Comparison of ENCODE assay signal across 7 cellular contexts in the genomic region with DNA sequence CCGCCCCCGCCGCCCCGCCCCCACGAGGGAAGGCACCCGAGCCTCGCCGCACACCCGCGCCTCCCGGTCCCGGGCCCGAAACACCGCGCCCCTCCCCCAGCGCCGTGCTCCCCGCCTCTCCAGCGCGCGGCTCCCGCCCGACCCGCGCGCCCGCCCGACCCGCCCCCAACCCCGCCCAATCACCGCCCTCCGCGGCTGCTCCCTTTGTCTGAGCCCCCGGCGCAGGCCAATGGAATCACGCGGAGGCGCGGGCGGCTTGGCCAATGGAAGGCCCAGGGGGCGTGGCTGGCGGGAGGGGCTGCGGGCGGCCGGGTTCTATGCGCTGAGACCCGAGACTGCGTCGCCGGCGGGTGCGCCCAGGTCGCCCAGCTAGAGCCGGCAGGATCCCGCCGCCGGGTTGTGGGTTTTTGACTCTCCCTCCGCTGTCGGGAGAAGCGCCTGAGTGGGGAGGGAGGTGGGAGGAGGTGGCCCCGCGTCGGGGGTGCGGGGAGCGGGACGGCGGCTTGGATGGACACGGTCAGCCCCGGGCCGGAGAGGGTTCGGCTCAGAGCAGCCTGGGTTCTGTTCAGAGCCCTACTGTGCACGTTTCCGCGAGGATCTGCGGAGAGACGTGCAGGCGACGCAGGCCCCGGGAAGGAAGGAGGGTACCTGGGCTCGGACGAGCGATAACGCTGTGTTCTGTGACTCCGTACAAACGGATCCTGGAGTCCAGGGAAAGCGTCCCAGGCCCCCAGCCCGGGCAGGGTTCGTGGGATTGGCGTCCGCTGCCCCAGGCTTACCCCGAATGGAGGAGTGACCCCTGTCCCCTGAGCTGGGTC. TPM values are rescaled to one million over a fixed set of nuclear protein-coding genes. Genes with fewer than 3 reads are reported as not detected.
A peak's percentile ranks its signal among the peaks of the same experiment; 100 is the strongest.
DNase-seq lines count a peak whose midpoint lies in the region; ATAC-seq and TF ChIP-seq lines count a peak whose summit lies in the region.

No MANE protein-coding gene starts in this region.

- peak; percentile 99 for DNase-seq in NCI-H2171 (lab: John Stamatoyannopoulos, UW)
- DNase-seq in T47D (ENCODE audit: low read depth in 1 of 2, low spot score in 1 of 2): peak; percentile 99 to 100

- in situ Hi-C loops in T47D (cut with HindIII; ENCODE audit: low pct_unique_long_range_greater_than_20kb, low sequenced_read_pairs): no loop called here

- H3K27ac ChIP-seq in VCaP (peak overlapping the region; percentile 100), iPS-20b (ENCODE audit: low read length) (no peak overlapping the region), skeletal muscle tissue (ENCODE audit: low read depth, low read length) (peak overlapping the region; percentile 84)

- TF ChIP-seq CTCF in VCaP (conservative IDR thresholded peaks at IDR 0.05): no peak

- H3K9ac ChIP-seq in iPS-20b (ENCODE audit: low read depth, low read length) (peak overlapping the region; percentile 70; the same call in 1 of the 2 replicates), skeletal muscle tissue (ENCODE audit: low read depth in 1 of 3, low read length in 3 of 3) (peak overlapping the region; percentile 81 to 92 (median 81))

- H3K36me3 ChIP-seq in iPS-20b (ENCODE audit: insufficient read depth, low read depth, low read length) (no peaks in the 10 kb centered on the region), skeletal muscle tissue (ENCODE audit: control insufficient read depth in 3 of 3, insufficient read depth in 3 of 3, low read length in 3 of 3) (no peaks in the 10 kb centered on the region)

- no peaks in the 10 kb centered on the region; the same call in 1 of the 2 replicates for H3K4me1 ChIP-seq in iPS-20b (ENCODE audit: insufficient read depth, low read length)
- peaks cover 11 to 45% (median 18%) of the 10 kb centered on the region in 3 donors for H3K4me1 ChIP-seq in skeletal muscle tissue (ENCODE audit: control insufficient read depth in 3 of 3, insufficient read depth in 3 of 3, low read length in 3 of 3)

- peaks cover 80% of the 10 kb centered on the region for H3K27me3 ChIP-seq in iPS-20b (ENCODE audit: insufficient read depth, low read length)
- no peaks in the 10 kb centered on the region for H3K27me3 ChIP-seq in skeletal muscle tissue (ENCODE audit: control insufficient read depth in 3 of 3, insufficient read depth in 3 of 3, low read length in 3 of 3)

- peak overlapping the region; percentile 76 for H3K4me3 ChIP-seq in iPS-20b (ENCODE audit: low read length)
- peak overlapping the region; percentile 67 to 83 (median 79) for H3K4me3 ChIP-seq in skeletal muscle tissue (ENCODE audit: low read length in 3 of 3)

- no peaks in the 10 kb centered on the region; the same call in 1 of the 2 replicates for H3K9me3 ChIP-seq in iPS-20b (ENCODE audit: insufficient read depth, low read depth, low read length)
- H3K9me3 ChIP-seq in skeletal muscle tissue (ENCODE audit: control insufficient read depth in 3 of 3, low read length in 3 of 3): no peaks in the 10 kb centered on the region

- ATAC-seq in GM18511 (IDR thresholded peaks at IDR 0.05; ENCODE audit: unreplicated experiment) (peak; percentile 72), HG03064 (IDR thresholded peaks at IDR 0.05; ENCODE audit: low read depth, unreplicated experiment) (peak; percentile 71)

RNA-seq across cellular contexts. Expression of gene BAHCC1, which starts 49.0 kb away (rescaled TPM):
- total RNA-seq in skeletal muscle tissue: 8.4 TPM

RNA-seq across cellular contexts. Expression of gene SLC38A10, which starts 51.2 kb away (rescaled TPM):
- total RNA-seq in skeletal muscle tissue: 26.1 TPM
